In the genomic region with DNA sequence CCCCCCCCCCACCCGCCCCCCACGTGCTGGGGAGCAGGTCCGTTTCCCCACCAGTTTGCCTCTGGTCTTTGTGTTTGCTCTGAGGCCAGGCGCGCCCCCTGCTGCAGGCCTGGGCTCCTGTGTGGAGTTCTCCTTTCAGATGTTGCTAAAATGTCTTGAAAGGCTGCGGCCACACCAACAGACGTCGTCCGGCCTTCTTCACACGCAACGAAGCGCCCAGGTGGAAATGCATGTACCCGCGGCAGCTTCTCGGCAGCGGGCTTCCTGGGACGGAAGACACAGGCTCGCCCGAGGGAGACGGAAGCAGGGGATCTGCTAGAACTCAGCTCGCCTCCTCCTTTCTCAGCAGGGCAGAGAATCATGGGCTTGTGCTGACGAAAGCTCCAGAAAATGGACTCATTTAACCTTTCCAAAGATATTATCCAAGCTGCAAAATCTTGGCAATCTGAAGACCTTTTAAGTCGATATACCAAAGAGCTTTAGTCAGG, we compare ENCODE assay signal across 2 cellular contexts.
TF ChIP-seq lines count a peak whose summit lies in the region.

No MANE protein-coding gene starts in this region.

TF ChIP-seq in Ishikawa, 13 proteins besides CTCF, POLR2A, EP300 and RAD21 (continued from another document):
- TF ChIP-seq, protein P1, sequence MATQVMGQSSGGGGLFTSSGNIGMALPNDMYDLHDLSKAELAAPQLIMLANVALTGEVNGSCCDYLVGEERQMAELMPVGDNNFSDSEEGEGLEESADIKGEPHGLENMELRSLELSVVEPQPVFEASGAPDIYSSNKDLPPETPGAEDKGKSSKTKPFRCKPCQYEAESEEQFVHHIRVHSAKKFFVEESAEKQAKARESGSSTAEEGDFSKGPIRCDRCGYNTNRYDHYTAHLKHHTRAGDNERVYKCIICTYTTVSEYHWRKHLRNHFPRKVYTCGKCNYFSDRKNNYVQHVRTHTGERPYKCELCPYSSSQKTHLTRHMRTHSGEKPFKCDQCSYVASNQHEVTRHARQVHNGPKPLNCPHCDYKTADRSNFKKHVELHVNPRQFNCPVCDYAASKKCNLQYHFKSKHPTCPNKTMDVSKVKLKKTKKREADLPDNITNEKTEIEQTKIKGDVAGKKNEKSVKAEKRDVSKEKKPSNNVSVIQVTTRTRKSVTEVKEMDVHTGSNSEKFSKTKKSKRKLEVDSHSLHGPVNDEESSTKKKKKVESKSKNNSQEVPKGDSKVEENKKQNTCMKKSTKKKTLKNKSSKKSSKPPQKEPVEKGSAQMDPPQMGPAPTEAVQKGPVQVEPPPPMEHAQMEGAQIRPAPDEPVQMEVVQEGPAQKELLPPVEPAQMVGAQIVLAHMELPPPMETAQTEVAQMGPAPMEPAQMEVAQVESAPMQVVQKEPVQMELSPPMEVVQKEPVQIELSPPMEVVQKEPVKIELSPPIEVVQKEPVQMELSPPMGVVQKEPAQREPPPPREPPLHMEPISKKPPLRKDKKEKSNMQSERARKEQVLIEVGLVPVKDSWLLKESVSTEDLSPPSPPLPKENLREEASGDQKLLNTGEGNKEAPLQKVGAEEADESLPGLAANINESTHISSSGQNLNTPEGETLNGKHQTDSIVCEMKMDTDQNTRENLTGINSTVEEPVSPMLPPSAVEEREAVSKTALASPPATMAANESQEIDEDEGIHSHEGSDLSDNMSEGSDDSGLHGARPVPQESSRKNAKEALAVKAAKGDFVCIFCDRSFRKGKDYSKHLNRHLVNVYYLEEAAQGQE (IDR thresholded peaks at IDR 0.05; ENCODE audit: low read depth) = no peak
- TF ChIP-seq TAF1 (IDR thresholded peaks at IDR 0.05; ENCODE audit: low read depth) (no peak), EGR1 (IDR thresholded peaks at IDR 0.05) (no peak)

TF ChIP-seq in HepG2, 621 proteins besides CTCF, POLR2A, EP300 and RAD21 (continued from another document):
- TF ChIP-seq GABPB1 (CRISPR knock-in tag; IDR thresholded peaks at IDR 0.05) (0 out of 2 replicates have a peak, but pooled peaks have one; percentile 12), ZNF24 (IDR thresholded peaks at IDR 0.05) (no peak), BRD4 (CRISPR knock-in tag; IDR thresholded peaks at IDR 0.05) (no peak)
